Comparison of ENCODE assay signal across 1 cellular context in genomic region chr15:58520936-58521292, GRCh38.
TF ChIP-seq lines count a peak whose summit lies in the region.

No MANE protein-coding gene starts in this region.

TF ChIP-seq in GM23338, 12 proteins besides CTCF, POLR2A, EP300 and RAD21 (continued from another document):
- TF ChIP-seq REST (IDR thresholded peaks at IDR 0.05; ENCODE audit: unreplicated experiment) (no peak), EZH2phosphoT487 (IDR thresholded peaks at IDR 0.05; ENCODE audit: unreplicated experiment) (no peak), ZNF114 (CRISPR knock-in tag; IDR thresholded peaks at IDR 0.05) (no peak), JUNB (IDR thresholded peaks at IDR 0.05; ENCODE audit: unreplicated experiment) (no peak), EZH2 (IDR thresholded peaks at IDR 0.05; ENCODE audit: low read depth, unreplicated experiment) (no peak), ZNF331 (CRISPR knock-in tag; IDR thresholded peaks at IDR 0.05; ENCODE audit: low read depth) (no peak), STAT1 (IDR thresholded peaks at IDR 0.05; ENCODE audit: unreplicated experiment) (no peak), NANOG (IDR thresholded peaks at IDR 0.05; ENCODE audit: borderline replicate concordance) (no peak)
- TF ChIP-seq, protein P1, sequence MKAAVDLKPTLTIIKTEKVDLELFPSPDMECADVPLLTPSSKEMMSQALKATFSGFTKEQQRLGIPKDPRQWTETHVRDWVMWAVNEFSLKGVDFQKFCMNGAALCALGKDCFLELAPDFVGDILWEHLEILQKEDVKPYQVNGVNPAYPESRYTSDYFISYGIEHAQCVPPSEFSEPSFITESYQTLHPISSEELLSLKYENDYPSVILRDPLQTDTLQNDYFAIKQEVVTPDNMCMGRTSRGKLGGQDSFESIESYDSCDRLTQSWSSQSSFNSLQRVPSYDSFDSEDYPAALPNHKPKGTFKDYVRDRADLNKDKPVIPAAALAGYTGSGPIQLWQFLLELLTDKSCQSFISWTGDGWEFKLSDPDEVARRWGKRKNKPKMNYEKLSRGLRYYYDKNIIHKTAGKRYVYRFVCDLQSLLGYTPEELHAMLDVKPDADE (IDR thresholded peaks at IDR 0.05) = no peak
- TF ChIP-seq, protein P2, sequence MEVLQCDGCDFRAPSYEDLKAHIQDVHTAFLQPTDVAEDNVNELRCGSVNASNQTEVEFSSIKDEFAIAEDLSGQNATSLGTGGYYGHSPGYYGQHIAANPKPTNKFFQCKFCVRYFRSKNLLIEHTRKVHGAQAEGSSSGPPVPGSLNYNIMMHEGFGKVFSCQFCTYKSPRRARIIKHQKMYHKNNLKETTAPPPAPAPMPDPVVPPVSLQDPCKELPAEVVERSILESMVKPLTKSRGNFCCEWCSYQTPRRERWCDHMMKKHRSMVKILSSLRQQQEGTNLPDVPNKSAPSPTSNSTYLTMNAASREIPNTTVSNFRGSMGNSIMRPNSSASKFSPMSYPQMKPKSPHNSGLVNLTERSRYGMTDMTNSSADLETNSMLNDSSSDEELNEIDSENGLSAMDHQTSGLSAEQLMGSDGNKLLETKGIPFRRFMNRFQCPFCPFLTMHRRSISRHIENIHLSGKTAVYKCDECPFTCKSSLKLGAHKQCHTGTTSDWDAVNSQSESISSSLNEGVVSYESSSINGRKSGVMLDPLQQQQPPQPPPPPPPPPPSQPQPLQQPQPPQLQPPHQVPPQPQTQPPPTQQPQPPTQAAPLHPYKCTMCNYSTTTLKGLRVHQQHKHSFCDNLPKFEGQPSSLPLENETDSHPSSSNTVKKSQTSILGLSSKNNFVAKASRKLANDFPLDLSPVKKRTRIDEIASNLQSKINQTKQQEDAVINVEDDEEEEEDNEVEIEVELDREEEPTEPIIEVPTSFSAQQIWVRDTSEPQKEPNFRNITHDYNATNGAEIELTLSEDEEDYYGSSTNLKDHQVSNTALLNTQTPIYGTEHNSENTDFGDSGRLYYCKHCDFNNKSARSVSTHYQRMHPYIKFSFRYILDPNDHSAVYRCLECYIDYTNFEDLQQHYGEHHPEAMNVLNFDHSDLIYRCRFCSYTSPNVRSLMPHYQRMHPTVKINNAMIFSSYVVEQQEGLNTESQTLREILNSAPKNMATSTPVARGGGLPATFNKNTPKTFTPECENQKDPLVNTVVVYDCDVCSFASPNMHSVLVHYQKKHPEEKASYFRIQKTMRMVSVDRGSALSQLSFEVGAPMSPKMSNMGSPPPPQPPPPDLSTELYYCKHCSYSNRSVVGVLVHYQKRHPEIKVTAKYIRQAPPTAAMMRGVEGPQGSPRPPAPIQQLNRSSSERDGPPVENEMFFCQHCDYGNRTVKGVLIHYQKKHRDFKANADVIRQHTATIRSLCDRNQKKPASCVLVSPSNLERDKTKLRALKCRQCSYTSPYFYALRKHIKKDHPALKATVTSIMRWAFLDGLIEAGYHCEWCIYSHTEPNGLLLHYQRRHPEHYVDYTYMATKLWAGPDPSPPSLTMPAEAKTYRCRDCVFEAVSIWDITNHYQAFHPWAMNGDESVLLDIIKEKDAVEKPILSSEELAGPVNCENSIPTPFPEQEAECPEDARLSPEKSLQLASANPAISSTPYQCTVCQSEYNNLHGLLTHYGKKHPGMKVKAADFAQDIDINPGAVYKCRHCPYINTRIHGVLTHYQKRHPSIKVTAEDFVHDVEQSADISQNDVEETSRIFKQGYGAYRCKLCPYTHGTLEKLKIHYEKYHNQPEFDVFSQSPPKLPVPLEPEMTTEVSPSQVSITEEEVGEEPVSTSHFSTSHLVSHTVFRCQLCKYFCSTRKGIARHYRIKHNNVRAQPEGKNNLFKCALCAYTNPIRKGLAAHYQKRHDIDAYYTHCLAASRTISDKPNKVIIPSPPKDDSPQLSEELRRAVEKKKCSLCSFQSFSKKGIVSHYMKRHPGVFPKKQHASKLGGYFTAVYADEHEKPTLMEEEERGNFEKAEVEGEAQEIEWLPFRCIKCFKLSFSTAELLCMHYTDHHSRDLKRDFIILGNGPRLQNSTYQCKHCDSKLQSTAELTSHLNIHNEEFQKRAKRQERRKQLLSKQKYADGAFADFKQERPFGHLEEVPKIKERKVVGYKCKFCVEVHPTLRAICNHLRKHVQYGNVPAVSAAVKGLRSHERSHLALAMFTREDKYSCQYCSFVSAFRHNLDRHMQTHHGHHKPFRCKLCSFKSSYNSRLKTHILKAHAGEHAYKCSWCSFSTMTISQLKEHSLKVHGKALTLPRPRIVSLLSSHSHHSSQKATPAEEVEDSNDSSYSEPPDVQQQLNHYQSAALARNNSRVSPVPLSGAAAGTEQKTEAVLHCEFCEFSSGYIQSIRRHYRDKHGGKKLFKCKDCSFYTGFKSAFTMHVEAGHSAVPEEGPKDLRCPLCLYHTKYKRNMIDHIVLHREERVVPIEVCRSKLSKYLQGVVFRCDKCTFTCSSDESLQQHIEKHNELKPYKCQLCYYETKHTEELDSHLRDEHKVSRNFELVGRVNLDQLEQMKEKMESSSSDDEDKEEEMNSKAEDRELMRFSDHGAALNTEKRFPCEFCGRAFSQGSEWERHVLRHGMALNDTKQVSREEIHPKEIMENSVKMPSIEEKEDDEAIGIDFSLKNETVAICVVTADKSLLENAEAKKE (CRISPR knock-in tag; IDR thresholded peaks at IDR 0.05) = no peak
